11 cellular contexts compared by ENCODE assay signal in genomic region chr2:8633735-8634313, GRCh38. TPM values are rescaled to one million over a fixed set of nuclear protein-coding genes. Genes with fewer than 3 reads are reported as not detected.
DNase-seq lines count a peak whose midpoint lies in the region; ATAC-seq and TF ChIP-seq lines count a peak whose summit lies in the region.
"Had no signal": no experiment of that assay in that cellular context is flagged by ENCODE, and none has a peak within 500 bp of the region (broad histone marks: within the 10 kb centered on the region; RNA-seq: fewer than 3 reads in every experiment).

No MANE protein-coding gene starts in this region.

- no peak overlapping the region for H3K4me3 ChIP-seq in AG10803 (ENCODE audit: low read length)
- no peak overlapping the region for H3K4me3 ChIP-seq in cardiac fibroblast (replicated peaks in 1 of 2; ENCODE audit: low read depth in 2 of 2, low read length in 2 of 2)
- H3K4me3 ChIP-seq in tibial nerve = no peak overlapping the region

- WGBS in tibial nerve, 2 donors = 58 to 70% methylated on average over 14 of the region's 14 CpGs

- H3K27me3 ChIP-seq in tibial nerve = no peaks in the 10 kb centered on the region

- H3K4me1 ChIP-seq in tibial nerve = peaks cover 0 to 17% (median 4%) of the 10 kb centered on the region in 4 donors

- TF ChIP-seq EP300 in tibial nerve (IDR thresholded peaks at IDR 0.05) = no peak

- TF ChIP-seq POLR2A in tibial nerve (IDR thresholded peaks at IDR 0.05) = no peak

- ATAC-seq in HG02840 (IDR thresholded peaks at IDR 0.05; ENCODE audit: low FRiP score, unreplicated experiment) = no peak

- H3K27ac ChIP-seq in tibial nerve = peak overlapping the region in 1 of 4 donors; percentile 2
- H3K27ac ChIP-seq: VCaP had no signal

- peak; percentile 85 for DNase-seq in AG10803 (ENCODE audit: low read depth)
- peak; percentile 22 for DNase-seq in HS-5 (ENCODE audit: low read depth)
- peak; percentile 80 to 88 for DNase-seq in cardiac fibroblast (ENCODE audit: low read depth in 2 of 2)
- peak; percentile 36 for DNase-seq in mucosa of gallbladder (ENCODE audit: low spot score)
- DNase-seq in tibial nerve (ENCODE audit: low spot score in 2 of 2) = no peak
- DNase-seq in NCI-H1048 (lab: John Stamatoyannopoulos, UW) = no peak
- no peak for DNase-seq in stimulated activated CD4-positive, alpha-beta T cell treated with anti-CD3 and anti-CD28 coated beads, Interleukin-2, amount 100 ng/mL, for 48 hours
- DNase-seq: immature natural killer cell, NCI-H510A had no signal

- H3K36me3 ChIP-seq in tibial nerve = no peaks in the 10 kb centered on the region

- TF ChIP-seq CTCF in AG10803 (conservative IDR thresholded peaks at IDR 0.05; ENCODE audit: low read length) = no peak
- TF ChIP-seq CTCF in cardiac fibroblast (IDR thresholded peaks at IDR 0.05; ENCODE audit: low read depth, low read length) = no peak
- TF ChIP-seq CTCF in tibial nerve (IDR thresholded peaks at IDR 0.05) = no peak

- H3K9me3 ChIP-seq in tibial nerve = no peaks in the 10 kb centered on the region

RNA-seq across cellular contexts. Expression of gene ID2, which starts 48.0 kb away (rescaled TPM):
- total RNA-seq in mucosa of gallbladder (208 TPM), tibial nerve (100 to 1,000 TPM; 145 to 208 (median 166) TPM)

Comparison
In these comparisons a context has a peak if more than half of its experiments do, and no peak if none do; other contexts are left out.
1. DNase-seq: peak in AG10803 (single experiment), HS-5 (single experiment), cardiac fibroblast (2 of 2) and mucosa of gallbladder (single experiment); none in tibial nerve (0 of 2), NCI-H1048 (single experiment) and stimulated activated CD4-positive, alpha-beta T cell treated with anti-CD3 and anti-CD28 coated beads, Interleukin-2, amount 100 ng/mL, for 48 hours (0 of 2).